18 cellular contexts compared by ENCODE assay signal in the genomic region with DNA sequence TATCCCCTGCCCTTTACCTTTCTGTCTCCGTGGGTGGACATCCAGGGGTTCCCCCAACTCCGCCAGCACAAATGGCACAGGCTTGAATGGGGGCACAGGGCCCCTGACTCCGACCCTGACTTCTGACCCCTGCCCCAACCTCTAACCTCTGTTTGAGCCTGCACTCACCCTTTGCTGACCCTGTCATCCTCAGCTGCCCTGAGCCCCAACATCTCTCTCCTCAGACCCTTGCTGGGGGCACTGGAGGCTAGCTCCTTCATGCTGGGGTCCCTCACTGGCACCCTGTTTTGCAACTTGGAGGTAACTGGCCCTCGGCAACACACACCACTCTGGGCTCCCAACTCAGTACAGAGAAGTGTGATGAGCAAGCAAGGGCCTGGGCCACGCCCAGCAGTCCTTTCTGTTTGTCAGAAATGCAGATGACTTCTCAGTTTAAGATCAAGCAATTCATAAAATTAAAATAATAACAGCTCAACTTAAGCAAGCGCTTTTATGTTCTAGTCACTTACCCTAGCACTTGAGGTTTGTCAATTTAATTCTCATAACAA. TPM values are rescaled to one million over a fixed set of nuclear protein-coding genes. Genes with fewer than 3 reads are reported as not detected.
DNase-seq lines count a peak whose midpoint lies in the region; ATAC-seq, FAIRE-seq and TF ChIP-seq lines count a peak whose summit lies in the region.
"Had no signal": no experiment of that assay in that cellular context is flagged by ENCODE, and none has a peak within 500 bp of the region (broad histone marks: within the 10 kb centered on the region; RNA-seq: fewer than 3 reads in every experiment).

No MANE protein-coding gene starts in this region.

- H3K36me3 ChIP-seq in adrenal gland (replicated peaks in 1 of 2): no peaks in the 10 kb centered on the region
- no peaks in the 10 kb centered on the region for H3K36me3 ChIP-seq in kidney (ENCODE audit: control insufficient read depth in 1 of 2, insufficient read depth in 2 of 2, low read length in 2 of 2)
- H3K36me3 ChIP-seq: thoracic aorta had no signal

- H3K27me3 ChIP-seq in adrenal gland: no peaks in the 10 kb centered on the region

- CTCF ChIA-PET in GM10248 (lab: Yijun Ruan, JAX): interaction anchor here (0.9 to 3.0 kb wide), 6 partner anchors 9 to 31 kb away, joined by 3 to 13 read pairs (median 4); partner anchors contain the start of gene IFI27L2

- POLR2A ChIA-PET in GM10248 (lab: Yijun Ruan, JAX): no interaction called here

- ATAC-seq in stimulated activated effector memory CD8-positive, alpha-beta T cell treated with anti-CD3 and anti-CD28 coated beads, Interleukin-12 subunit alpha, Interleukin-12 subunit beta, amount 100 ng/mL, for 72 hours: no peak
- ATAC-seq in GM21786 (IDR thresholded peaks at IDR 0.05; ENCODE audit: unreplicated experiment): no peak
- ATAC-seq: WTC11 had no signal

- no peak for TF ChIP-seq CTCF in adrenal gland (IDR thresholded peaks at IDR 0.05)
- TF ChIP-seq CTCF in kidney (IDR thresholded peaks at IDR 0.05; ENCODE audit: borderline replicate concordance, extremely low read depth, insufficient read depth): no peak
- no peak for TF ChIP-seq CTCF in GM10248 (IDR thresholded peaks at IDR 0.05; ENCODE audit: control extremely low read depth, extremely low read depth, low read depth, missing control alignments)

- H3K4me1 ChIP-seq in adrenal gland (replicated peaks in 1 of 2) (peaks cover 53% of the 10 kb centered on the region in 2 donors), kidney (ENCODE audit: control insufficient read depth in 1 of 2, insufficient read depth in 1 of 2, low read depth in 1 of 2, low read length in 2 of 2) (no peaks in the 10 kb centered on the region)
- H3K4me1 ChIP-seq: parathyroid adenoma had no signal

- no peaks in the 10 kb centered on the region for H3K36me3 Mint-ChIP-seq in activated CD4-positive, alpha-beta T cell treated with anti-CD3 and anti-CD28 coated beads, Interleukin-2, amount 10 ng/mL, durations not matched to agents 24 days and 14 days (ENCODE audit: low read depth)
- no peaks in the 10 kb centered on the region for H3K36me3 Mint-ChIP-seq in stimulated activated effector memory CD8-positive, alpha-beta T cell treated with anti-CD3 and anti-CD28 coated beads, Interleukin-12 subunit alpha, Interleukin-12 subunit beta, amount 100 ng/mL, for 72 hours
- H3K36me3 Mint-ChIP-seq: WTC11 had no signal

- no peak for DNase-seq in activated CD4-positive, alpha-beta T cell treated with anti-CD3 and anti-CD28 coated beads, Interleukin-2, amount 10 ng/mL, durations not matched to agents 24 days and 14 days
- no peak for DNase-seq in activated CD4-positive, alpha-beta T cell treated with anti-CD3 and anti-CD28 coated beads, Interleukin-2, amount 50 U/mL, for 1 hour
- DNase-seq in adrenal gland (peak in 3 of 7 donors; percentile 14 to 54 (median 20)), kidney (no peak), GM10248 (ENCODE audit: extremely low spot score) (no peak), kidney glomerular epithelial cell (lab: John Stamatoyannopoulos, UW) (no peak)
- no peak for DNase-seq in stimulated activated effector memory CD8-positive, alpha-beta T cell treated with anti-CD3 and anti-CD28 coated beads, Interleukin-12 subunit alpha, Interleukin-12 subunit beta, amount 100 ng/mL, for 72 hours (ENCODE audit: low spot score in 2 of 2)
- DNase-seq: 8988T; activated T-cell treated with anti-CD3 and anti-CD28 coated beads, Interleukin-2, amount 50 U/mL, for 24 hours; dermis blood vessel endothelial cell; NCI-H1105; NCI-H446 treated with DMSO at 0.1 percent for 48 hours; stimulated activated CD4-positive, alpha-beta T cell treated with anti-CD3 and anti-CD28 coated beads, Interleukin-15, amount 100 ng/mL, for 24 hours; SW 1271 had no signal

- H3K9me3 ChIP-seq in adrenal gland (replicated peaks in 1 of 3): no peaks in the 10 kb centered on the region
- no peaks in the 10 kb centered on the region for H3K9me3 ChIP-seq in kidney (ENCODE audit: control insufficient read depth in 1 of 2, low read length in 2 of 2)
- H3K9me3 ChIP-seq: thoracic aorta had no signal

- TF ChIP-seq POLR2A in adrenal gland (IDR thresholded peaks at IDR 0.05): no peak

- H3K27me3 Mint-ChIP-seq in activated CD4-positive, alpha-beta T cell treated with anti-CD3 and anti-CD28 coated beads, Interleukin-2, amount 10 ng/mL, durations not matched to agents 24 days and 14 days: no peaks in the 10 kb centered on the region

- H3K4me1 Mint-ChIP-seq in activated CD4-positive, alpha-beta T cell treated with anti-CD3 and anti-CD28 coated beads, Interleukin-2, amount 10 ng/mL, durations not matched to agents 24 days and 14 days: peaks cover 27% of the 10 kb centered on the region
- no peaks in the 10 kb centered on the region for H3K4me1 Mint-ChIP-seq in stimulated activated effector memory CD8-positive, alpha-beta T cell treated with anti-CD3 and anti-CD28 coated beads, Interleukin-12 subunit alpha, Interleukin-12 subunit beta, amount 100 ng/mL, for 72 hours

- H3K4me3 Mint-ChIP-seq in activated CD4-positive, alpha-beta T cell treated with anti-CD3 and anti-CD28 coated beads, Interleukin-2, amount 10 ng/mL, durations not matched to agents 24 days and 14 days: peak overlapping the region; percentile 62
- H3K4me3 Mint-ChIP-seq in stimulated activated effector memory CD8-positive, alpha-beta T cell treated with anti-CD3 and anti-CD28 coated beads, Interleukin-12 subunit alpha, Interleukin-12 subunit beta, amount 100 ng/mL, for 72 hours: no peak overlapping the region
- H3K4me3 Mint-ChIP-seq: activated T-cell treated with anti-CD3 and anti-CD28 coated beads, Interleukin-2, amount 50 U/mL, for 24 hours; WTC11 had no signal

- H3K27ac Mint-ChIP-seq in activated CD4-positive, alpha-beta T cell treated with anti-CD3 and anti-CD28 coated beads, Interleukin-2, amount 10 ng/mL, durations not matched to agents 24 days and 14 days: no peak overlapping the region
- H3K27ac Mint-ChIP-seq in stimulated activated effector memory CD8-positive, alpha-beta T cell treated with anti-CD3 and anti-CD28 coated beads, Interleukin-12 subunit alpha, Interleukin-12 subunit beta, amount 100 ng/mL, for 72 hours: peak overlapping the region; percentile 18
- H3K27ac Mint-ChIP-seq: activated T-cell treated with anti-CD3 and anti-CD28 coated beads, Interleukin-2, amount 50 U/mL, for 24 hours; WTC11 had no signal

- no peak overlapping the region for H3K9ac ChIP-seq in kidney (ENCODE audit: low read length in 2 of 2)
- H3K9ac ChIP-seq: parathyroid adenoma had no signal

- intact Hi-C loops in activated CD4-positive, alpha-beta T cell treated with anti-CD3 and anti-CD28 coated beads, Interleukin-2, amount 10 ng/mL, durations not matched to agents 24 days and 14 days (cut with micrococcal nuclease): no loop called here
- intact Hi-C loops in adrenal gland (cut with DNase I) (no loop called here), kidney (cut with DNase I) (no loop called here)

- H3K27ac ChIP-seq in adrenal gland (peak overlapping the region in 4 of 5 donors; percentile 58 to 96 (median 72)), kidney (ENCODE audit: low read depth in 2 of 2, low read length in 2 of 2) (no peak overlapping the region)
- H3K27ac ChIP-seq: thoracic aorta had no signal

- no peak for FAIRE-seq in kidney (lab: Jason Lieb, UNC)

- H3K9me3 Mint-ChIP-seq in activated CD4-positive, alpha-beta T cell treated with anti-CD3 and anti-CD28 coated beads, Interleukin-2, amount 10 ng/mL, durations not matched to agents 24 days and 14 days: peaks cover 4% of the 10 kb centered on the region
- H3K9me3 Mint-ChIP-seq in stimulated activated effector memory CD8-positive, alpha-beta T cell treated with anti-CD3 and anti-CD28 coated beads, Interleukin-12 subunit alpha, Interleukin-12 subunit beta, amount 100 ng/mL, for 72 hours: no peaks in the 10 kb centered on the region
- H3K9me3 Mint-ChIP-seq: activated T-cell treated with anti-CD3 and anti-CD28 coated beads, Interleukin-2, amount 50 U/mL, for 24 hours; WTC11 had no signal

- peak overlapping the region in 1 of 4 donors; percentile 50 for H3K4me3 ChIP-seq in adrenal gland
- H3K4me3 ChIP-seq in kidney (ENCODE audit: low read length in 2 of 2): peak overlapping the region; percentile 18 to 56
- H3K4me3 ChIP-seq: thoracic aorta had no signal

- 74 to 81% (median 79%) methylated on average over 6 of the region's 6 CpGs for WGBS in adrenal gland, 4 donors

RNA-seq across cellular contexts. Expression of gene IFI27, which starts 2.1 kb away (rescaled TPM):
- 66.9 and 67.3 TPM in 2 replicates for total RNA-seq in activated CD4-positive, alpha-beta T cell treated with anti-CD3 and anti-CD28 coated beads, Interleukin-2, amount 10 ng/mL, durations not matched to agents 24 days and 14 days
- total RNA-seq in adrenal gland (100 to 1,000 TPM; 135 to 685 (median 415) TPM), kidney (143 TPM)
- polyA plus RNA-seq in adrenal gland (1,000 to 10,000 TPM in 1 of 3 donors, 100 to 1,000 TPM in 2; 177 to 1,446 (median 256) TPM), kidney (ENCODE audit: insufficient read depth, low read depth, low replicate concordance) (356 TPM)

RNA-seq across cellular contexts. Expression of gene IFI27L2, which starts 16.8 kb away (rescaled TPM):
- 37.3 and 38.8 TPM in 2 replicates for total RNA-seq in activated CD4-positive, alpha-beta T cell treated with anti-CD3 and anti-CD28 coated beads, Interleukin-2, amount 10 ng/mL, durations not matched to agents 24 days and 14 days
- total RNA-seq in adrenal gland: 100 to 1,000 TPM in 4 of 8 donors, 10 to 100 TPM in 4; 85.9 to 312 (median 104) TPM
- polyA plus RNA-seq in adrenal gland: 100 to 1,000 TPM in 2 of 3 donors, 10 to 100 TPM in 1; 51.3 to 499 (median 291) TPM
- total RNA-seq in kidney: 28.2 TPM
- polyA plus RNA-seq in kidney (ENCODE audit: insufficient read depth, low read depth, low replicate concordance): 223 TPM

RNA-seq across cellular contexts. Expression of gene IFI27L1, which starts 31.5 kb away (rescaled TPM):
- 24.0 and 28.0 TPM in 2 replicates for total RNA-seq in activated CD4-positive, alpha-beta T cell treated with anti-CD3 and anti-CD28 coated beads, Interleukin-2, amount 10 ng/mL, durations not matched to agents 24 days and 14 days
- total RNA-seq in adrenal gland (100 to 1,000 TPM in 1 of 8 donors, 10 to 100 TPM in 7; 54.3 to 233 (median 65.2) TPM), kidney (22.5 TPM)
- polyA plus RNA-seq in adrenal gland (100 to 1,000 TPM in 2 of 3 donors, 10 to 100 TPM in 1; 39.7 to 177 (median 101) TPM), kidney (ENCODE audit: insufficient read depth, low read depth, low replicate concordance) (30.6 TPM)

RNA-seq across cellular contexts. Expression of gene DDX24, which starts 31.6 kb away (rescaled TPM):
- 262 and 286 TPM in 2 replicates for total RNA-seq in activated CD4-positive, alpha-beta T cell treated with anti-CD3 and anti-CD28 coated beads, Interleukin-2, amount 10 ng/mL, durations not matched to agents 24 days and 14 days
- total RNA-seq in adrenal gland (100 to 1,000 TPM; 221 to 423 (median 337) TPM), kidney (193 TPM)
- polyA plus RNA-seq in adrenal gland (100 to 1,000 TPM; 226 to 616 (median 296) TPM), kidney (ENCODE audit: insufficient read depth, low read depth, low replicate concordance) (139 TPM)

Comparison
In these comparisons a context has a peak if more than half of its experiments do, and no peak if none do; other contexts are left out.
1. H3K27ac ChIP-seq: peak in adrenal gland (4 of 5); none in kidney (0 of 2).